Comparison of ENCODE assay signal across 30 cellular contexts in the genomic region with DNA sequence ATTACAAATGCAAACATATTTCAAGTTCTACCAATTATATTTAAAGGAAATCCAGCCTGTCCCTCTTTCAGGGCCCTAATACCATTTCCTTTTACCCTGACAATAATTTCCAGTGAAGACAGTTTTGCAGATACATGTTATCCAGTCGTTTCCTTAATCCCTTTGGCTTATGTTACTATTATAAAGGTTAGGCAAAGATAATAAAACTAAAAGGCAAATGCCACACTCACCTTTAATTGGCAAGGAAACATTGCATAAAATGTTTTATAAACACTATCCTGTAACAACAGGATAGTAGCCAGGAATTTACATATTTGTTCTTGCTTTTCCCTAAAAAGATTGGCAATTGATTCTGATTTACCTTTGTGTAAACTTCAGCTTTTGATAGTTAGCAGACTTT.
"Had no signal": no experiment of that assay in that cellular context is flagged by ENCODE, and none has a peak within 500 bp of the region (broad histone marks: within the 10 kb centered on the region; RNA-seq: fewer than 3 reads in every experiment).

No MANE protein-coding gene starts in this region.

- H3K27me3 ChIP-seq: left lung, pancreas, stomach, testis, thyroid gland, transverse colon, upper lobe of left lung, vagina had no signal

- H3K4me1 Mint-ChIP-seq: naive thymus-derived CD4-positive, alpha-beta T cell; neural crest cell; stimulated activated naive B cell treated with anti-CD40 and anti-IgM and Interleukin-4, amounts not matched to agents 10 μg/mL and 1 μg/mL and 100 μg/mL, for 72 hours had no signal

- H3K9me3 ChIP-seq: left lung, pancreas, prostate gland, testis, thyroid gland, transverse colon, vagina had no signal

- H3K4me3 ChIP-seq: left lung, lung, pancreas, prostate gland, skin epidermis, stomach, testis, thyroid gland, transverse colon, upper lobe of left lung, vagina had no signal

- H3K4me1 ChIP-seq: left lung, pancreas, testis, thyroid gland, upper lobe of left lung had no signal

- H3K27ac Mint-ChIP-seq: naive thymus-derived CD4-positive, alpha-beta T cell; nephron; stimulated activated naive B cell treated with anti-CD40 and anti-IgM and Interleukin-4, amounts not matched to agents 10 μg/mL and 1 μg/mL and 100 μg/mL, for 72 hours had no signal

- ATAC-seq: left cardiac atrium; left lung; naive thymus-derived CD4-positive, alpha-beta T cell; pancreas; right cardiac atrium; sciatic nerve; stimulated activated naive B cell treated with anti-CD40 and anti-IgM and Interleukin-4, amounts not matched to agents 10 μg/mL and 1 μg/mL and 100 μg/mL, for 72 hours; stimulated activated naive CD8-positive, alpha-beta T cell treated with anti-CD3 and anti-CD28 coated beads, Interleukin-15, Interleukin-2, amounts not matched to agents 100 U/mL and 50 U/mL, for 24 hours had no signal

- H3K4me3 Mint-ChIP-seq: mesothelial cell of epicardium; naive thymus-derived CD4-positive, alpha-beta T cell; nephron; neural crest cell; stimulated activated naive B cell treated with anti-CD40 and anti-IgM and Interleukin-4, amounts not matched to agents 10 μg/mL and 1 μg/mL and 100 μg/mL, for 72 hours had no signal

- H3K36me3 ChIP-seq: left lung, pancreas, prostate gland, stomach, thyroid gland, transverse colon, upper lobe of left lung, vagina had no signal

- H3K27ac ChIP-seq: left lung, pancreas, prostate gland, skin epidermis, stomach, testis, thyroid gland, transverse colon, upper lobe of left lung, vagina had no signal

- H3K27me3 Mint-ChIP-seq: naive thymus-derived CD4-positive, alpha-beta T cell; stimulated activated naive B cell treated with anti-CD40 and anti-IgM and Interleukin-4, amounts not matched to agents 10 μg/mL and 1 μg/mL and 100 μg/mL, for 72 hours had no signal

- DNase-seq: hippocampal formation; kidney glomerular epithelial cell; left cardiac atrium; left lung; mesendoderm; naive thymus-derived CD4-positive, alpha-beta T cell; nucleus accumbens; pancreas; posterior cingulate gyrus; retina; right cardiac atrium; stimulated activated CD4-positive, alpha-beta T cell treated with anti-CD3 and anti-CD28 coated beads, Interleukin-12 subunit alpha, Interleukin-12 subunit beta, amount 100 ng/mL, for 4 hours; stimulated activated CD4-positive, alpha-beta T cell treated with anti-CD3 and anti-CD28 coated beads, Interleukin-15, amount 100 ng/mL, for 24 hours; stimulated activated CD4-positive, alpha-beta T cell treated with anti-CD3 and anti-CD28 coated beads, Interleukin-2, amount 100 ng/mL, for 24 hours; stimulated activated CD4-positive, alpha-beta T cell treated with anti-CD3 and anti-CD28 coated beads, Interleukin-4, amount 100 ng/mL, for 1 hour; stimulated activated naive B cell treated with anti-CD40 and anti-IgM and Interleukin-4, amounts not matched to agents 10 μg/mL and 1 μg/mL and 100 μg/mL, for 72 hours; stimulated activated naive CD8-positive, alpha-beta T cell treated with anti-CD3 and anti-CD28 coated beads, Interleukin-15, Interleukin-2, amounts not matched to agents 100 U/mL and 50 U/mL, for 24 hours; stomach; testis; thyroid gland; transverse colon; upper lobe of left lung had no signal
